ENCODE assay signal across 8 cellular contexts in genomic region chr1:24391882-24392603, GRCh38. TPM values are rescaled to one million over a fixed set of nuclear protein-coding genes. Genes with fewer than 3 reads are reported as not detected.
A peak's percentile ranks its signal among the peaks of the same experiment; 100 is the strongest.
DNase-seq lines count a peak whose midpoint lies in the region; ATAC-seq, FAIRE-seq and TF ChIP-seq lines count a peak whose summit lies in the region.

No MANE protein-coding gene starts in this region.

- peak; percentile 76 for ATAC-seq in GM19467 (IDR thresholded peaks at IDR 0.05; ENCODE audit: unreplicated experiment)
- ATAC-seq in HG03565 (IDR thresholded peaks at IDR 0.05; ENCODE audit: unreplicated experiment) = peak; percentile 61
- ATAC-seq in pancreas = peak; percentile 82 to 94 (median 88)

- WGBS in pancreas, 2 donors = 60 to 62% methylated on average over 11 of the region's 11 CpGs

- intact Hi-C loops in activated T-helper 2 cell treated with anti-CD3 and anti-CD28 coated beads, Interferon-gamma antibody, Interleukin-2, Interleukin-4, amounts not matched to agents 10 μg/mL and 5 μg/mL and 100 μg/mL, durations not matched to agents 14 hours and 24 hours and 36 hours (cut with micrococcal nuclease) = loop anchor here (1.0 to 5.0 kb wide), 4 partner anchors 190 to 320 kb away; no protein-coding TSS in a partner anchor
- intact Hi-C loops in pancreas (cut with DNase I) = loop anchor here in 2 of 3 donors (2.0 to 5.0 kb wide), 2 partner anchors 190 to 193 kb away; no protein-coding TSS in a partner anchor

- no peaks in the 10 kb centered on the region for H3K9me3 ChIP-seq in pancreas

- peaks cover 0 to 4% (median 0%) of the 10 kb centered on the region in 3 donors for H3K4me1 ChIP-seq in pancreas

- H3K27me3 ChIP-seq in pancreas = no peaks in the 10 kb centered on the region

- DNase-seq in DMS114 treated with DMSO at 0.1 percent for 48 hours (lab: John Stamatoyannopoulos, UW; ENCODE audit: unreplicated experiment) = peak; percentile 42
- peak; percentile 79 for DNase-seq in OCI-M1 (lab: John Stamatoyannopoulos, UW)
- DNase-seq in activated T-helper 2 cell treated with anti-CD3 and anti-CD28 coated beads, Interferon-gamma antibody, Interleukin-2, Interleukin-4, amounts not matched to agents 10 μg/mL and 5 μg/mL and 100 μg/mL, durations not matched to agents 14 hours and 24 hours and 36 hours (ENCODE audit: low spot score) = peak; percentile 51
- peak in 1 of 2 donors; percentile 65 for DNase-seq in foreskin fibroblast
- peak in 5 of 6 donors; percentile 20 to 73 (median 55) for DNase-seq in pancreas
- DNase-seq in mesenteric fat pad (ENCODE audit: low spot score) = no peak

- H3K36me3 ChIP-seq in pancreas = no peaks in the 10 kb centered on the region

- TF ChIP-seq CTCF in foreskin fibroblast (IDR thresholded peaks at IDR 0.05; ENCODE audit: low read depth, low read length) (peak; percentile 73), pancreas (IDR thresholded peaks at IDR 0.05) (peak; percentile 44 to 74 (median 53))

- H3K36me3 Mint-ChIP-seq in activated T-helper 2 cell treated with anti-CD3 and anti-CD28 coated beads, Interferon-gamma antibody, Interleukin-2, Interleukin-4, amounts not matched to agents 10 μg/mL and 5 μg/mL and 100 μg/mL, durations not matched to agents 14 hours and 24 hours and 36 hours (ENCODE audit: low read depth) = peaks cover 3% of the 10 kb centered on the region

- no peak overlapping the region for H3K4me3 ChIP-seq in foreskin fibroblast (ENCODE audit: low read depth in 1 of 2, low read length in 2 of 2)
- H3K4me3 ChIP-seq in pancreas = peak overlapping the region in 1 of 4 donors; percentile 10

- no peaks in the 10 kb centered on the region for H3K9me3 Mint-ChIP-seq in activated T-helper 2 cell treated with anti-CD3 and anti-CD28 coated beads, Interferon-gamma antibody, Interleukin-2, Interleukin-4, amounts not matched to agents 10 μg/mL and 5 μg/mL and 100 μg/mL, durations not matched to agents 14 hours and 24 hours and 36 hours

- H3K27me3 Mint-ChIP-seq in activated T-helper 2 cell treated with anti-CD3 and anti-CD28 coated beads, Interferon-gamma antibody, Interleukin-2, Interleukin-4, amounts not matched to agents 10 μg/mL and 5 μg/mL and 100 μg/mL, durations not matched to agents 14 hours and 24 hours and 36 hours (ENCODE audit: low read depth) = no peaks in the 10 kb centered on the region

- H3K27ac Mint-ChIP-seq in activated T-helper 2 cell treated with anti-CD3 and anti-CD28 coated beads, Interferon-gamma antibody, Interleukin-2, Interleukin-4, amounts not matched to agents 10 μg/mL and 5 μg/mL and 100 μg/mL, durations not matched to agents 14 hours and 24 hours and 36 hours = peak overlapping the region; percentile 60

- no peak for FAIRE-seq in pancreas (lab: Jason Lieb, UNC)

- no peak overlapping the region for H3K4me3 Mint-ChIP-seq in activated T-helper 2 cell treated with anti-CD3 and anti-CD28 coated beads, Interferon-gamma antibody, Interleukin-2, Interleukin-4, amounts not matched to agents 10 μg/mL and 5 μg/mL and 100 μg/mL, durations not matched to agents 14 hours and 24 hours and 36 hours (ENCODE audit: low read depth)

- H3K27ac ChIP-seq in pancreas = peak overlapping the region in 3 of 4 donors; percentile 6 to 51 (median 17)

- H3K4me1 Mint-ChIP-seq in activated T-helper 2 cell treated with anti-CD3 and anti-CD28 coated beads, Interferon-gamma antibody, Interleukin-2, Interleukin-4, amounts not matched to agents 10 μg/mL and 5 μg/mL and 100 μg/mL, durations not matched to agents 14 hours and 24 hours and 36 hours (ENCODE audit: low read depth) = peaks cover 15% of the 10 kb centered on the region

RNA-seq across cellular contexts. Expression of gene STPG1, which starts 21.5 kb away (rescaled TPM):
- 4.9 and 6.0 TPM in 2 replicates for total RNA-seq in activated T-helper 2 cell treated with anti-CD3 and anti-CD28 coated beads, Interferon-gamma antibody, Interleukin-2, Interleukin-4, amounts not matched to agents 10 μg/mL and 5 μg/mL and 100 μg/mL, durations not matched to agents 14 hours and 24 hours and 36 hours
- total RNA-seq in pancreas (1 to 10 TPM; 2.7 to 6.3 (median 3.3) TPM), mesenteric fat pad (7.5 TPM)
- polyA plus RNA-seq in pancreas = 1 to 10 TPM; 3.6 to 4.5 TPM

RNA-seq across cellular contexts. Expression of gene NIPAL3, which starts 23.6 kb away (rescaled TPM):
- total RNA-seq in activated T-helper 2 cell treated with anti-CD3 and anti-CD28 coated beads, Interferon-gamma antibody, Interleukin-2, Interleukin-4, amounts not matched to agents 10 μg/mL and 5 μg/mL and 100 μg/mL, durations not matched to agents 14 hours and 24 hours and 36 hours = 24.6 and 28.6 TPM in 2 replicates
- total RNA-seq in pancreas (10 to 100 TPM; 16.1 to 25.4 (median 19.3) TPM), mesenteric fat pad (9.6 TPM)
- polyA plus RNA-seq in pancreas = 1 to 10 TPM; 7.2 to 8.5 TPM
